20 cellular contexts compared by ENCODE assay signal in the genomic region with DNA sequence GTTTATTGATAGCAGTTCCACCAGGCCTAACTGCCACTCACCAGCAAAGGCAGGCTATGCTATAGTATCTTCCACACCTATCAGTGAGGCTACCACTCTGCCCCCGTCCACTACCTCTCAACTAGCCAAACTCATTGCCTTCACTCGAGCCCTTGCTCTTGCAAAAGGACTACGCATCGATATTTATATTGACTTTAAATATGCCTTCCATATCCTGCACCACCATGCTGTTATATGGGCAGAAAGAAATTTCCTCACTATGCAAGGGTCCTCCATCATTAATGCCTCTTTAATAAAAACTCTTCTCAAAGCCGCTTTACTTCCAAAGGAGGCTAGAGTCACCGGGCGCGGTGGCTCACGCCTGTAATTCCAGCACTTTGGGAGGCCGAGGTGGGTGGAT. TPM values are rescaled to one million over a fixed set of nuclear protein-coding genes. Genes with fewer than 3 reads are reported as not detected.
"Had no signal": no experiment of that assay in that cellular context is flagged by ENCODE, and none has a peak within 500 bp of the region (broad histone marks: within the 10 kb centered on the region; RNA-seq: fewer than 3 reads in every experiment).

No MANE protein-coding gene starts in this region.

RNA-seq across cellular contexts. Expression of a gene that starts 18.4 kb away (rescaled TPM):
- total RNA-seq: activated naive CD8-positive, alpha-beta T cell treated with anti-CD3 and anti-CD28 coated beads, Interleukin-2, amount 10 ng/mL, durations not matched to agents 7 days and 5 days; activated T-helper 17 cell treated with anti-CD3 and anti-CD28 coated beads, Interleukin-2, amount 50 U/mL, for 72 hours; aorta; ascending aorta; cardiac muscle cell; cardiac septum; cerebellum; chondrocyte had no signal
- polyA plus RNA-seq: aorta, cardiac muscle cell had no signal

RNA-seq across cellular contexts. Expression of a gene that starts 58.4 kb away (rescaled TPM):
- total RNA-seq: activated naive CD4-positive, alpha-beta T cell treated with anti-CD3 and anti-CD28 coated beads for 36 hours; activated naive CD4-positive, alpha-beta T cell treated with anti-CD3 and anti-CD28 coated beads, Interleukin-2, amount 50 U/mL, for 72 hours; activated naive CD8-positive, alpha-beta T cell treated with anti-CD3 and anti-CD28 coated beads for 36 hours; activated naive CD8-positive, alpha-beta T cell treated with anti-CD3 and anti-CD28 coated beads, Interleukin-2, amount 10 ng/mL, durations not matched to agents 7 days and 5 days; activated T-cell treated with anti-CD3 and anti-CD28 coated beads, Interleukin-2, amount 50 U/mL, for 4 hours; activated T-cell treated with anti-CD3 and anti-CD28 coated beads, Interleukin-2, amount 50 U/mL, for 72 hours; activated T-helper 1 cell treated with anti-CD3 and anti-CD28 coated beads, Interleukin-12 subunit alpha, Interleukin-12 subunit beta, Interleukin-2, Interleukin-4 antibody, amounts not matched to agents 30 ng/mL and 10 ng/mL and 1 ng/mL, durations not matched to agents 14 hours and 24 hours and 36 hours; activated T-helper 17 cell treated with anti-CD3 and anti-CD28 coated beads, Interleukin-2, amount 50 U/mL, for 72 hours; activated T-helper 2 cell treated with anti-CD3 and anti-CD28 coated beads, Interferon-gamma antibody, Interleukin-2, Interleukin-4, amounts not matched to agents 10 μg/mL and 5 μg/mL and 100 μg/mL, durations not matched to agents 14 hours and 24 hours and 36 hours; aorta; ascending aorta; astrocyte; body of pancreas; breast epithelium; bronchial epithelial cell; cardiac septum; chondrocyte had no signal
- polyA plus RNA-seq: adrenal gland, aorta had no signal
